Comparison of ENCODE assay signal across 1 cellular context in the genomic region with DNA sequence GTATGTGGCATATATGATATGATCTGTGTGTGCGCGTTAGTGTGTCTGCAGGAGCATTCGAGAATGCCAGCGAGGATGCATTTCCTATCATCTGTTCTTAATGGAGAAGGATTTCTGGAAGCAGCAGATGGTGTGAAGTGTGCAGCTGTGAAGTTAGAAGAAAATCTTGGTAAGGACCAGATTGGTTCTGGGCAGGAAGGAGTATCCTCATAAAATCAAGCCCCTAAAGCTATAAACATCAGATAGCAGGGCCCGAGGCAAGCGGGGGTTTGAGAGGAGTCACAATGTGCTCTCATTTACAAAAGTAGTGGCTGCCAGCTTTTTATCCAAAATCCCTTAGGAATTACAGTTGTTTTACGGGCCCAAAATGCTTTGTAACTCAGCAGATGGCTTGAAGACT.
TF ChIP-seq lines count a peak whose summit lies in the region.

No MANE protein-coding gene starts in this region.

TF ChIP-seq in WTC11, 78 proteins besides CTCF, POLR2A, EP300 and RAD21:
- no peak for TF ChIP-seq CBFB (CRISPR knock-in tag; IDR thresholded peaks at IDR 0.05; ENCODE audit: low read depth)
- no peak for TF ChIP-seq ZNF232 (CRISPR knock-in tag; IDR thresholded peaks at IDR 0.05)
- TF ChIP-seq, protein P1, sequence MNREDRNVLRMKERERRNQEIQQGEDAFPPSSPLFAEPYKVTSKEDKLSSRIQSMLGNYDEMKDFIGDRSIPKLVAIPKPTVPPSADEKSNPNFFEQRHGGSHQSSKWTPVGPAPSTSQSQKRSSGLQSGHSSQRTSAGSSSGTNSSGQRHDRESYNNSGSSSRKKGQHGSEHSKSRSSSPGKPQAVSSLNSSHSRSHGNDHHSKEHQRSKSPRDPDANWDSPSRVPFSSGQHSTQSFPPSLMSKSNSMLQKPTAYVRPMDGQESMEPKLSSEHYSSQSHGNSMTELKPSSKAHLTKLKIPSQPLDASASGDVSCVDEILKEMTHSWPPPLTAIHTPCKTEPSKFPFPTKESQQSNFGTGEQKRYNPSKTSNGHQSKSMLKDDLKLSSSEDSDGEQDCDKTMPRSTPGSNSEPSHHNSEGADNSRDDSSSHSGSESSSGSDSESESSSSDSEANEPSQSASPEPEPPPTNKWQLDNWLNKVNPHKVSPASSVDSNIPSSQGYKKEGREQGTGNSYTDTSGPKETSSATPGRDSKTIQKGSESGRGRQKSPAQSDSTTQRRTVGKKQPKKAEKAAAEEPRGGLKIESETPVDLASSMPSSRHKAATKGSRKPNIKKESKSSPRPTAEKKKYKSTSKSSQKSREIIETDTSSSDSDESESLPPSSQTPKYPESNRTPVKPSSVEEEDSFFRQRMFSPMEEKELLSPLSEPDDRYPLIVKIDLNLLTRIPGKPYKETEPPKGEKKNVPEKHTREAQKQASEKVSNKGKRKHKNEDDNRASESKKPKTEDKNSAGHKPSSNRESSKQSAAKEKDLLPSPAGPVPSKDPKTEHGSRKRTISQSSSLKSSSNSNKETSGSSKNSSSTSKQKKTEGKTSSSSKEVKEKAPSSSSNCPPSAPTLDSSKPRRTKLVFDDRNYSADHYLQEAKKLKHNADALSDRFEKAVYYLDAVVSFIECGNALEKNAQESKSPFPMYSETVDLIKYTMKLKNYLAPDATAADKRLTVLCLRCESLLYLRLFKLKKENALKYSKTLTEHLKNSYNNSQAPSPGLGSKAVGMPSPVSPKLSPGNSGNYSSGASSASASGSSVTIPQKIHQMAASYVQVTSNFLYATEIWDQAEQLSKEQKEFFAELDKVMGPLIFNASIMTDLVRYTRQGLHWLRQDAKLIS (CRISPR knock-in tag; IDR thresholded peaks at IDR 0.05; ENCODE audit: borderline replicate concordance) = no peak
- no peak for TF ChIP-seq PRRX2 (CRISPR knock-in tag; IDR thresholded peaks at IDR 0.05)
- TF ChIP-seq, protein P2, sequence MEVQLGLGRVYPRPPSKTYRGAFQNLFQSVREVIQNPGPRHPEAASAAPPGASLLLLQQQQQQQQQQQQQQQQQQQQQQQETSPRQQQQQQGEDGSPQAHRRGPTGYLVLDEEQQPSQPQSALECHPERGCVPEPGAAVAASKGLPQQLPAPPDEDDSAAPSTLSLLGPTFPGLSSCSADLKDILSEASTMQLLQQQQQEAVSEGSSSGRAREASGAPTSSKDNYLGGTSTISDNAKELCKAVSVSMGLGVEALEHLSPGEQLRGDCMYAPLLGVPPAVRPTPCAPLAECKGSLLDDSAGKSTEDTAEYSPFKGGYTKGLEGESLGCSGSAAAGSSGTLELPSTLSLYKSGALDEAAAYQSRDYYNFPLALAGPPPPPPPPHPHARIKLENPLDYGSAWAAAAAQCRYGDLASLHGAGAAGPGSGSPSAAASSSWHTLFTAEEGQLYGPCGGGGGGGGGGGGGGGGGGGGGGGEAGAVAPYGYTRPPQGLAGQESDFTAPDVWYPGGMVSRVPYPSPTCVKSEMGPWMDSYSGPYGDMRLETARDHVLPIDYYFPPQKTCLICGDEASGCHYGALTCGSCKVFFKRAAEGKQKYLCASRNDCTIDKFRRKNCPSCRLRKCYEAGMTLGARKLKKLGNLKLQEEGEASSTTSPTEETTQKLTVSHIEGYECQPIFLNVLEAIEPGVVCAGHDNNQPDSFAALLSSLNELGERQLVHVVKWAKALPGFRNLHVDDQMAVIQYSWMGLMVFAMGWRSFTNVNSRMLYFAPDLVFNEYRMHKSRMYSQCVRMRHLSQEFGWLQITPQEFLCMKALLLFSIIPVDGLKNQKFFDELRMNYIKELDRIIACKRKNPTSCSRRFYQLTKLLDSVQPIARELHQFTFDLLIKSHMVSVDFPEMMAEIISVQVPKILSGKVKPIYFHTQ (CRISPR knock-in tag; IDR thresholded peaks at IDR 0.05) = no peak
- no peak for TF ChIP-seq HMGA2 (CRISPR knock-in tag; IDR thresholded peaks at IDR 0.05)
